ENCODE assay signal across 19 cellular contexts in the genomic region with DNA sequence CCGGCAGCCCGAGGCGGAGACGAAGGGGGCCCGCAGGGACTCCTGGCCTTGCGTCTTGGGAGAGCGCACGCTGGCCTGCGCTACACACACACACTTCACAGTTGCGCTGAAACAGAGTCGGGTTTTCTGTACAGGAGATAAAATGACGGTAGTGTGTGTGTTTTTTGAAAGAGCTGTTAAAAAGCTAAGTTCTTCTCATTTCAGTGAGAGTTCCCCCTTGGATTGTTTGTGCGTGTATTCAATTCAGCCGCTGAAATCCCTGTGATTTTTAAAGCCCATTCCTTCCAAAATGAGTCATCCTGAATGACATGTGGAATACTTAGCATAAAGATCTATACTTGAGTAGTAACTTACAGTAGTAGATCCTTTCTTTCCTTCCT. TPM values are rescaled to one million over a fixed set of nuclear protein-coding genes. Genes with fewer than 3 reads are reported as not detected.
DNase-seq lines count a peak whose midpoint lies in the region; ATAC-seq, FAIRE-seq and TF ChIP-seq lines count a peak whose summit lies in the region.
"Had no signal": no experiment of that assay in that cellular context is flagged by ENCODE, and none has a peak within 500 bp of the region (broad histone marks: within the 10 kb centered on the region; RNA-seq: fewer than 3 reads in every experiment).

No MANE protein-coding gene starts in this region.

- 3% methylated on average over 11 of the region's 14 CpGs for WGBS in HUES64
- 1 to 4% methylated on average over 14 of the region's 14 CpGs for WGBS in ectodermal cell, 2 experiments
- 4 to 9% (median 8%) methylated on average over 14 of the region's 14 CpGs for WGBS in stomach, 5 donors

- TF ChIP-seq POLR2A in stomach (IDR thresholded peaks at IDR 0.05): no peak

- no peak overlapping the region for H3K9ac ChIP-seq in HUES64 (ENCODE audit: low read depth, low read length)

- peaks cover 15% of the 10 kb centered on the region for H3K4me1 Mint-ChIP-seq in nephron progenitor cell
- H3K4me1 Mint-ChIP-seq: activated naive CD4-positive, alpha-beta T cell treated with anti-CD3 and anti-CD28 coated beads, Interleukin-2, amount 50 U/mL, for 24 hours; CD4-positive, alpha-beta memory T cell; stimulated activated memory B cell treated with anti-CD40 and anti-IgM and Interleukin-4, amounts not matched to agents 10 μg/mL and 1 μg/mL and 100 μg/mL, for 72 hours had no signal

- TF ChIP-seq EP300 in stomach (IDR thresholded peaks at IDR 0.05): no peak

- H3K4me3 Mint-ChIP-seq in nephron progenitor cell: peak overlapping the region; percentile 77
- H3K4me3 Mint-ChIP-seq: activated naive CD4-positive, alpha-beta T cell treated with anti-CD3 and anti-CD28 coated beads, Interleukin-2, amount 50 U/mL, for 24 hours; CD4-positive, alpha-beta memory T cell; stimulated activated memory B cell treated with anti-CD40 and anti-IgM and Interleukin-4, amounts not matched to agents 10 μg/mL and 1 μg/mL and 100 μg/mL, for 72 hours had no signal

- TF ChIP-seq CTCF in D721Med (IDR thresholded peaks at IDR 0.05; ENCODE audit: insufficient read depth, missing control alignments) (no peak), nephron progenitor cell (IDR thresholded peaks at IDR 0.05) (no peak), stomach (IDR thresholded peaks at IDR 0.05) (no peak)

- no peak overlapping the region for H3K27ac Mint-ChIP-seq in nephron progenitor cell
- H3K27ac Mint-ChIP-seq: activated naive CD4-positive, alpha-beta T cell treated with anti-CD3 and anti-CD28 coated beads, Interleukin-2, amount 50 U/mL, for 24 hours; CD4-positive, alpha-beta memory T cell; stimulated activated memory B cell treated with anti-CD40 and anti-IgM and Interleukin-4, amounts not matched to agents 10 μg/mL and 1 μg/mL and 100 μg/mL, for 72 hours had no signal

- no peaks in the 10 kb centered on the region for H3K36me3 Mint-ChIP-seq in nephron progenitor cell (ENCODE audit: low read depth)
- H3K36me3 Mint-ChIP-seq: activated naive CD4-positive, alpha-beta T cell treated with anti-CD3 and anti-CD28 coated beads, Interleukin-2, amount 50 U/mL, for 24 hours; stimulated activated memory B cell treated with anti-CD40 and anti-IgM and Interleukin-4, amounts not matched to agents 10 μg/mL and 1 μg/mL and 100 μg/mL, for 72 hours had no signal

- H3K9me3 ChIP-seq in HUES64 (ENCODE audit: insufficient read depth, low read depth, low read length) (no peaks in the 10 kb centered on the region), ectodermal cell (ENCODE audit: control insufficient read depth, low read length) (no peaks in the 10 kb centered on the region), stomach (no peaks in the 10 kb centered on the region)
- H3K9me3 ChIP-seq: ovary had no signal

- peaks cover 8% of the 10 kb centered on the region for H3K4me1 ChIP-seq in HUES64 (ENCODE audit: insufficient read depth, low read length)
- peaks cover 14% of the 10 kb centered on the region for H3K4me1 ChIP-seq in ectodermal cell (ENCODE audit: control insufficient read depth, insufficient read depth, low read length)
- peaks cover 0 to 13% (median 9%) of the 10 kb centered on the region in 4 donors for H3K4me1 ChIP-seq in stomach

- H3K27me3 ChIP-seq in HUES64 (ENCODE audit: insufficient read depth, low read length) (peaks cover 45% of the 10 kb centered on the region), ectodermal cell (ENCODE audit: control insufficient read depth, insufficient read depth, low read length, poor library complexity, severe bottlenecking) (peaks cover 33% of the 10 kb centered on the region), stomach (peaks cover 0 to 49% (median 15%) of the 10 kb centered on the region in 3 donors)
- H3K27me3 ChIP-seq: ovary had no signal

- no peaks in the 10 kb centered on the region for H3K36me3 ChIP-seq in HUES64 (ENCODE audit: insufficient read depth, low read length)
- H3K36me3 ChIP-seq in ectodermal cell (ENCODE audit: control insufficient read depth, insufficient read depth, low read length): no peaks in the 10 kb centered on the region
- H3K36me3 ChIP-seq in stomach: no peaks in the 10 kb centered on the region
- H3K36me3 ChIP-seq: ovary had no signal

- DNase-seq in D721Med (ENCODE audit: insufficient read length, low spot score): no peak
- DNase-seq in nephron progenitor cell: no peak
- DNase-seq in midbrain (lab: John Stamatoyannopoulos, UW): no peak
- no peak for DNase-seq in AG08395 (ENCODE audit: low spot score)
- no peak for DNase-seq in stomach
- DNase-seq: CD4-positive, alpha-beta memory T cell; cortex of kidney; KG1; ovary; stimulated activated CD4-positive, alpha-beta T cell treated with anti-CD3 and anti-CD28 coated beads, Interleukin-2, amount 100 ng/mL, for 24 hours had no signal

- intact Hi-C loops in stomach (cut with DNase I; ENCODE audit: low total_unique reads): no loop called here

- H3K9me3 Mint-ChIP-seq in nephron progenitor cell: no peaks in the 10 kb centered on the region
- H3K9me3 Mint-ChIP-seq: stimulated activated memory B cell treated with anti-CD40 and anti-IgM and Interleukin-4, amounts not matched to agents 10 μg/mL and 1 μg/mL and 100 μg/mL, for 72 hours had no signal

- H3K27ac ChIP-seq in HUES64 (ENCODE audit: low read depth, low read length) (no peak overlapping the region), ectodermal cell (ENCODE audit: insufficient read depth, low read depth, low read length, poor library complexity, severe bottlenecking) (no peak overlapping the region), stomach (no peak overlapping the region)
- H3K27ac ChIP-seq: ovary had no signal

- peak; percentile 48 for FAIRE-seq in D721Med (lab: Jason Lieb, UNC)

- ATAC-seq in GM18861 (IDR thresholded peaks at IDR 0.05; ENCODE audit: unreplicated experiment): no peak
- ATAC-seq: HCT116; Right ventricle myocardium inferior; stimulated activated memory B cell treated with anti-CD40 and anti-IgM and Interleukin-4, amounts not matched to agents 10 μg/mL and 1 μg/mL and 100 μg/mL, for 72 hours had no signal

- H3K4me3 ChIP-seq in HUES64 (ENCODE audit: low read length) (peak overlapping the region; percentile 50), ectodermal cell (ENCODE audit: insufficient read depth, low read depth, low read length) (peak overlapping the region; percentile 48), stomach (peak overlapping the region in 1 of 4 donors; percentile 37)
- H3K4me3 ChIP-seq: ovary had no signal

- H3K27me3 Mint-ChIP-seq in nephron progenitor cell (ENCODE audit: low read depth, poor library complexity): peaks cover 24% of the 10 kb centered on the region

RNA-seq across cellular contexts. Expression of a gene that starts 18.3 kb away (rescaled TPM):
- polyA plus RNA-seq in HUES64 (2013, experiment 1 of 2): 25.4 TPM
- polyA plus RNA-seq in HUES64 (2013, experiment 2 of 2): 33.3 TPM
- polyA plus RNA-seq in ectodermal cell (2013, experiment 1 of 4): 121 TPM
- 127 TPM for polyA plus RNA-seq in ectodermal cell (2013, experiment 2 of 4)
- 81.4 TPM for polyA plus RNA-seq in ectodermal cell (2013, experiment 3 of 4)
- 87.8 TPM for polyA plus RNA-seq in ectodermal cell (2013, experiment 4 of 4)
- 1 to 10 TPM in 1 of 5 donors, not detected in 4; 3.7 TPM for total RNA-seq in stomach
- under 1 TPM; 0.06 to 0.15 (median 0.08) TPM for polyA plus RNA-seq in stomach
- total RNA-seq: activated CD8-positive, alpha-beta memory T cell treated with anti-CD3 and anti-CD28 coated beads for 36 hours; CD4-positive, alpha-beta memory T cell had no signal
- polyA plus RNA-seq: CD4-positive, alpha-beta memory T cell; liver had no signal
